10 cellular contexts compared by ENCODE assay signal in genomic region chr1:87805661-87806376, GRCh38.
DNase-seq lines count a peak whose midpoint lies in the region; FAIRE-seq and TF ChIP-seq lines count a peak whose summit lies in the region.
"Had no signal": no experiment of that assay in that cellular context is flagged by ENCODE, and none has a peak within 500 bp of the region (broad histone marks: within the 10 kb centered on the region; RNA-seq: fewer than 3 reads in every experiment).

No MANE protein-coding gene starts in this region.

- peak overlapping the region; percentile 56 for H3K27ac Mint-ChIP-seq in nephron progenitor cell

- H3K4me3 ChIP-seq in AG10803 (ENCODE audit: low read length) (no peak overlapping the region), MG63 (no peak overlapping the region), endothelial cell of umbilical vein (replicated peaks in 1 of 3; ENCODE audit: insufficient read depth in 1 of 3, low read depth in 1 of 3, low read length in 3 of 3) (no peak overlapping the region)
- H3K4me3 ChIP-seq: cardiac muscle cell had no signal

- peaks cover 12% of the 10 kb centered on the region for H3K9me3 Mint-ChIP-seq in nephron progenitor cell

- no peak overlapping the region for H3K27ac ChIP-seq in endothelial cell of umbilical vein (ENCODE audit: insufficient read depth, low read depth, low read length)
- H3K27ac ChIP-seq: cardiac muscle cell had no signal

- TF ChIP-seq CTCF in AG10803 (conservative IDR thresholded peaks at IDR 0.05; ENCODE audit: low read length) = no peak
- TF ChIP-seq CTCF in endothelial cell of umbilical vein (IDR thresholded peaks at IDR 0.05; ENCODE audit: extremely low read depth in 1 of 2, insufficient read depth in 1 of 2, low read depth in 1 of 2, low read length in 2 of 2) = no peak
- TF ChIP-seq CTCF in nephron progenitor cell (IDR thresholded peaks at IDR 0.05) = no peak

- peak; percentile 59 for FAIRE-seq in endothelial cell of umbilical vein (lab: Jason Lieb, UNC)

- H3K9me3 ChIP-seq in MG63 = no peaks in the 10 kb centered on the region
- H3K9me3 ChIP-seq in endothelial cell of umbilical vein (replicated peaks; ENCODE audit: control insufficient read depth, insufficient read depth, low read length) = no peaks in the 10 kb centered on the region

- intact Hi-C loops in endothelial cell of umbilical vein (cut with micrococcal nuclease) = no loop called here

- BruUV-seq in endothelial cell of umbilical vein (replicated peaks; lab: Mats Ljungman, UMichigan) = no TSS peak

- H3K36me3 ChIP-seq in MG63 (no peaks in the 10 kb centered on the region), endothelial cell of umbilical vein (ENCODE audit: control insufficient read depth in 2 of 2, extremely low read depth in 1 of 2, insufficient read depth in 2 of 2, low read length in 2 of 2) (no peaks in the 10 kb centered on the region)
- H3K36me3 ChIP-seq: cardiac muscle cell had no signal

- no peaks in the 10 kb centered on the region for H4K20me1 ChIP-seq in endothelial cell of umbilical vein (replicated peaks; ENCODE audit: control insufficient read depth, extremely low read depth, insufficient read depth, low read length)

- no peaks in the 10 kb centered on the region for H3K79me2 ChIP-seq in endothelial cell of umbilical vein (ENCODE audit: control insufficient read depth, insufficient read depth, low read length)

- H2AFZ ChIP-seq in endothelial cell of umbilical vein (ENCODE audit: low read depth, low read length) = peak overlapping the region; percentile 19

- H3K36me3 Mint-ChIP-seq in nephron progenitor cell (ENCODE audit: low read depth) = peaks cover 5% of the 10 kb centered on the region

- POLR2A ChIA-PET in endothelial cell of umbilical vein (lab: Charles Lee) = no interaction called here

- H3K4me1 Mint-ChIP-seq in nephron progenitor cell = peaks cover 19% of the 10 kb centered on the region

- H3K4me3 Mint-ChIP-seq in nephron progenitor cell = no peak overlapping the region

- H3K27me3 ChIP-seq in MG63 (no peaks in the 10 kb centered on the region), endothelial cell of umbilical vein (ENCODE audit: control insufficient read depth in 2 of 2, insufficient read depth in 2 of 2, low read length in 2 of 2) (no peaks in the 10 kb centered on the region)
- H3K27me3 ChIP-seq: cardiac muscle cell had no signal

- H3K9me1 ChIP-seq in endothelial cell of umbilical vein (replicated peaks; ENCODE audit: control insufficient read depth, extremely low read depth, insufficient read depth, low read length) = no peaks in the 10 kb centered on the region

- CTCF ChIA-PET in endothelial cell of umbilical vein (lab: Charles Lee) = no interaction called here

- TF ChIP-seq POLR2A in endothelial cell of umbilical vein (IDR thresholded peaks at IDR 0.05; ENCODE audit: low read depth, low read length) = no peak

- dilution Hi-C loops in endothelial cell of umbilical vein (cut with MboI; ENCODE audit: extremely low pct_ligation_motif_present, low sequenced_read_pairs) = no loop called here

- H3K27me3 Mint-ChIP-seq in nephron progenitor cell (ENCODE audit: low read depth, poor library complexity) = no peaks in the 10 kb centered on the region

- peak; percentile 49 for DNase-seq in AG10803 (ENCODE audit: low read depth)
- DNase-seq in MG63 = peak; percentile 36
- peak; percentile 15 for DNase-seq in endothelial cell of umbilical vein (ENCODE audit: low read depth, low spot score)
- no peak for DNase-seq in nephron progenitor cell
- DNase-seq in mesenteric fat pad (ENCODE audit: low spot score) = no peak
- no peak for DNase-seq in germinal center (ENCODE audit: low spot score)
- no peak for DNase-seq in AML-193 (lab: John Stamatoyannopoulos, UW)
- no peak for DNase-seq in NCI-H1048 (lab: John Stamatoyannopoulos, UW)
- DNase-seq: NCI-H2029 treated with DMSO at 0.1 percent for 48 hours had no signal

- no peak overlapping the region for H3K9ac ChIP-seq in endothelial cell of umbilical vein (replicated peaks; ENCODE audit: extremely low read depth, insufficient read depth, low read length)

- no peak overlapping the region for H3K4me2 ChIP-seq in endothelial cell of umbilical vein (ENCODE audit: insufficient read depth, low read length)

- H3K4me1 ChIP-seq in endothelial cell of umbilical vein (ENCODE audit: control insufficient read depth, extremely low read depth, insufficient read depth, low read length) = peaks cover 5% of the 10 kb centered on the region

TF ChIP-seq in endothelial cell of umbilical vein, 7 proteins besides CTCF, POLR2A, EP300 and RAD21:
- TF ChIP-seq POLR2AphosphoS5 (IDR thresholded peaks at IDR 0.05; ENCODE audit: insufficient read depth, low read depth, low read length) = no peak
- TF ChIP-seq GATA2 (IDR thresholded peaks at IDR 0.05; ENCODE audit: insufficient read depth, insufficient read length, low read depth, low read length) = no peak
- TF ChIP-seq MAX (IDR thresholded peaks at IDR 0.05; ENCODE audit: insufficient read depth, insufficient read length) = no peak
- no peak for TF ChIP-seq JUN (IDR thresholded peaks at IDR 0.05; ENCODE audit: borderline replicate concordance, insufficient read depth, insufficient read length, low read depth)
- TF ChIP-seq MYC (IDR thresholded peaks at IDR 0.05; ENCODE audit: low read depth, low read length) = no peak
- no peak for TF ChIP-seq FOS (IDR thresholded peaks at IDR 0.05; ENCODE audit: borderline replicate concordance, insufficient read depth, low read length)
- no peak for TF ChIP-seq EZH2 (IDR thresholded peaks at IDR 0.05; ENCODE audit: borderline replicate concordance, low read depth, low read length, severe bottlenecking)

Comparison
In these comparisons a context has a peak if more than half of its experiments do, and no peak if none do; other contexts are left out.
1. DNase-seq: peak in AG10803 (single experiment), MG63 (single experiment) and endothelial cell of umbilical vein (single experiment); none in nephron progenitor cell (single experiment), mesenteric fat pad (single experiment), germinal center (single experiment), AML-193 (0 of 2) and NCI-H1048 (single experiment).